ENCODE assay signal across 26 cellular contexts in genomic region chr12:129589503-129589902, GRCh38.
"Had no signal": no experiment of that assay in that cellular context is flagged by ENCODE, and none has a peak within 500 bp of the region (broad histone marks: within the 10 kb centered on the region; RNA-seq: fewer than 3 reads in every experiment).

No MANE protein-coding gene starts in this region.

- H3K27me3 ChIP-seq: colonic mucosa, esophagus squamous epithelium, gastroesophageal sphincter, heart left ventricle, hepatocyte, left lung had no signal

- H2AFZ ChIP-seq: hepatocyte had no signal

- ATAC-seq: effector memory CD8-positive, alpha-beta T cell; esophagus mucosa; gastroesophageal sphincter; heart left ventricle; left colon; left lung; left ventricle myocardium superior; lower lobe of right lung; mucosa of descending colon had no signal

- H3K4me1 ChIP-seq: colonic mucosa, esophagus squamous epithelium, gastroesophageal sphincter, heart left ventricle, left lung, lower lobe of right lung had no signal

- DNase-seq: colonic mucosa; cortex of kidney; effector CD8-positive, alpha-beta T cell; effector memory CD8-positive, alpha-beta T cell; endodermal cell; erythroblast; esophagus squamous epithelium; foreskin fibroblast; heart left ventricle; hypothalamus; immature natural killer cell; kidney; kidney glomerular epithelial cell; left colon; left lung; left ventricle myocardium superior; lower lobe of right lung; mesenchymal stem cell; mucosa of descending colon; naive B cell had no signal

- H3K27ac ChIP-seq: colonic mucosa, epithelial cell of prostate, esophagus squamous epithelium, gastroesophageal sphincter, heart left ventricle, hepatocyte, left lung, lower lobe of right lung had no signal

- H3K9me3 ChIP-seq: colonic mucosa, lower lobe of right lung had no signal

- H3K36me3 ChIP-seq: colonic mucosa, esophagus squamous epithelium, gastroesophageal sphincter, heart left ventricle, left lung, lower lobe of right lung had no signal

- H3K79me2 ChIP-seq: hepatocyte had no signal

- H3K4me3 ChIP-seq: colonic mucosa, esophagus squamous epithelium, gastroesophageal sphincter, heart left ventricle, hepatocyte, left lung, lower lobe of right lung, mucosa of descending colon had no signal

- H3K4me2 ChIP-seq: hepatocyte had no signal

- FAIRE-seq: endometrium, frontal cortex, kidney had no signal
